8 cellular contexts compared by ENCODE assay signal in the genomic region with DNA sequence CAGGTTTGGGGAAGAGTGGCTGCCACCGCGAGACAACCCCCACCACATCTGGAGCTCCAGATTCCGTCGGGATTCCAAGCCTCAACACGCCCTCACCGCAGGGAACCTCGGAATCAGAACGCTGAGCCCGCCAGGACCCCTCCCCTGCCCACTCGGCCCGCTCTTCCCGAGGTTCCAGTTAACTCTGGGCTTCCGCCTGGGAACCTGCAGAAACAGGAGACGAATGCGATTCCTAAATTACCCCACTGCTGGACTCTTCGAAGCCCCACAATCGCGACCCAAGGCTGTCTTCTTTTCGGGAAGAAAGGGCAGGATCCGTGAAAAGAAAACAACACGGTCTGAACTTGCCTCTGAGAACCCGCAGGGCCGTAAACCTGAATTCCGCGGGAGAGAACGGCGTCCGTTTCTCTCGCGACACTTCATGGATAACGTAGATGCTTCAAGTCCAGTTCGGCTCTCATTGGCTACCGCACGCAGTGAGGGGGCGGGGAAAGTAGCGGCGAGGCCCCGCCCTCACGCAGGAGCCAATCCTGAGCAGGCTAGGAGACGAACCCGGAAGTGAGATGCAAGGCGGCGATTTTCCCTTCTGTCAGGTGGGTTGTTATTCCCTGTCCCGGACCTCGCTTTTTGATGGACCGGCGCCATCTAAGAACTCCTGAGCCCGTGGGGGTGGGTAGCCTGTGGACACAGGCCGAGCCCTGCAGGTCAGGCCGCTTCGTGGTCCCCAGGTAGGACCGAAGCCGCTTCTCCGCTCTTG. TPM values are rescaled to one million over a fixed set of nuclear protein-coding genes. Genes with fewer than 3 reads are reported as not detected.
A peak's percentile ranks its signal among the peaks of the same experiment; 100 is the strongest.
DNase-seq lines count a peak whose midpoint lies in the region; ATAC-seq lines count a peak whose summit lies in the region.

A gene with protein sequence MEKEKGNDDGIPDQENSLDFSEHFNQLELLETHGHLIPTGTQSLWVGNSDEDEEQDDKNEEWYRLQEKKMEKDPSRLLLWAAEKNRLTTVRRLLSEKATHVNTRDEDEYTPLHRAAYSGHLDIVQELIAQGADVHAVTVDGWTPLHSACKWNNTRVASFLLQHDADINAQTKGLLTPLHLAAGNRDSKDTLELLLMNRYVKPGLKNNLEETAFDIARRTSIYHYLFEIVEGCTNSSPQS (plus strand): TSS at position 542 of the 757 bp plus-strand sequence. CDS start 2,710 bp downstream, outside the sequence.
A gene (minus strand): TSS at position 402 of the 757 bp plus-strand sequence. CDS start 1,043 bp downstream, outside the sequence.

- H3K4me1 Mint-ChIP-seq in activated CD4-positive, alpha-beta T cell treated with anti-CD3 and anti-CD28 coated beads for 36 hours, result peaks cover 24% of the 10 kb centered on the region

- no peaks in the 10 kb centered on the region for H3K9me3 Mint-ChIP-seq in activated CD4-positive, alpha-beta T cell treated with anti-CD3 and anti-CD28 coated beads for 36 hours (ENCODE audit: low read depth)

- POLR2A ChIA-PET in activated CD4-positive, alpha-beta T cell treated with anti-CD3 and anti-CD28 coated beads for 36 hours (lab: Charles Lee), result interaction anchor here (1.0 kb wide), 1 partner anchor 752 kb away, joined by 4 read pairs; a partner anchor contains a TSS

- H3K27ac ChIP-seq in cingulate gyrus (ENCODE audit: low read depth, low read length), result peak within 1 kb of the TSS; percentile 49

- peaks cover 34% of the 10 kb centered on the region for H3K36me3 Mint-ChIP-seq in activated CD4-positive, alpha-beta T cell treated with anti-CD3 and anti-CD28 coated beads for 36 hours (ENCODE audit: low read depth)

- no peaks in the 10 kb centered on the region for H3K27me3 Mint-ChIP-seq in activated CD4-positive, alpha-beta T cell treated with anti-CD3 and anti-CD28 coated beads for 36 hours

- DNase-seq in AML-193 (lab: John Stamatoyannopoulos, UW) (peak; percentile 93 to 98), GM19238 (ENCODE audit: insufficient read length, low spot score) (peak; percentile 71), NCI-H524 (lab: John Stamatoyannopoulos, UW) (peak; percentile 94 to 97), kidney glomerular epithelial cell (lab: John Stamatoyannopoulos, UW) (peak; percentile 96)
- peak; percentile 97 for DNase-seq in activated CD4-positive, alpha-beta T cell treated with anti-CD3 and anti-CD28 coated beads for 36 hours
- DNase-seq in stimulated activated CD4-positive, alpha-beta T cell treated with anti-CD3 and anti-CD28 coated beads, Interleukin-1b, Interleukin-23, amount 100 ng/mL, for 1 hour (ENCODE audit: low read depth in 2 of 2), result peak; percentile 89 to 91

- CTCF ChIA-PET in activated CD4-positive, alpha-beta T cell treated with anti-CD3 and anti-CD28 coated beads for 36 hours (lab: Charles Lee), result interaction anchor here (0.6 to 1.4 kb wide), 3 partner anchors 9 to 705 kb away, joined by 4 to 7 read pairs (median 4); no protein-coding TSS in a partner anchor

- peak within 1 kb of the TSS; percentile 94 for H3K4me3 Mint-ChIP-seq in activated CD4-positive, alpha-beta T cell treated with anti-CD3 and anti-CD28 coated beads for 36 hours

- intact Hi-C loops in activated CD4-positive, alpha-beta T cell treated with anti-CD3 and anti-CD28 coated beads for 36 hours (cut with DNase I, micrococcal nuclease), result loop anchor here (1.0 to 10.0 kb wide), 13 partner anchors 49 to 1299 kb away; a partner anchor contains a TSS

- H3K27ac Mint-ChIP-seq in activated CD4-positive, alpha-beta T cell treated with anti-CD3 and anti-CD28 coated beads for 36 hours, result peak within 1 kb of the TSS; percentile 97

- peak; percentile 99 for ATAC-seq in HG03442 (IDR thresholded peaks at IDR 0.05; ENCODE audit: unreplicated experiment)
- ATAC-seq in activated CD4-positive, alpha-beta T cell treated with anti-CD3 and anti-CD28 coated beads for 36 hours, result peak; percentile 100

RNA-seq across cellular contexts. Expression of the first gene that starts in this region (rescaled TPM):
- 10 to 100 TPM; 20.8 to 22.4 TPM for total RNA-seq in activated CD4-positive, alpha-beta T cell treated with anti-CD3 and anti-CD28 coated beads for 36 hours

RNA-seq across cellular contexts. Expression of the second gene that starts in this region (rescaled TPM):
- total RNA-seq in activated CD4-positive, alpha-beta T cell treated with anti-CD3 and anti-CD28 coated beads for 36 hours, result 10 to 100 TPM; 36.8 to 51.3 TPM

Comparison
In these comparisons a context has a peak if more than half of its experiments do, and no peak if none do; other contexts are left out.
1. Peak in every context shown above with its lines: DNase-seq, ATAC-seq and H3K27ac ChIP-seq.